In genomic region chr20:43840382-43841070, GRCh38 we compare ENCODE assay signal across 8 cellular contexts.
A peak's percentile ranks its signal among the peaks of the same experiment; 100 is the strongest.
DNase-seq lines count a peak whose midpoint lies in the region; ATAC-seq and FAIRE-seq lines count a peak whose summit lies in the region.

No MANE protein-coding gene starts in this region.

- H3K4me3 ChIP-seq in GM23248, result no peak overlapping the region

- H4K20me1 ChIP-seq in GM23248 (ENCODE audit: insufficient read depth), result no peaks in the 10 kb centered on the region

- H3K36me3 ChIP-seq in GM23248 (ENCODE audit: low read depth), result no peaks in the 10 kb centered on the region

- FAIRE-seq in RCC 7860 (lab: Jason Lieb, UNC), result no peak

- peaks cover 19% of the 10 kb centered on the region for H3F3A ChIP-seq in GM23248 (ENCODE audit: insufficient read depth)

- no peaks in the 10 kb centered on the region for H3K9me2 ChIP-seq in GM23248 (ENCODE audit: insufficient read depth)

- H3K4me2 ChIP-seq in GM23248 (ENCODE audit: unreplicated experiment), result no peak overlapping the region

- WGBS in GM23248 (ENCODE audit: low coverage in 1 of 2, low lambda C conversion rate in 2 of 2, missing lambda C conversion rate in 2 of 2), 2 experiments, result 90 to 92% methylated on average over 8 to 11 of the region's 11 CpGs

- H3K27me3 ChIP-seq in GM23248 (replicated peaks; ENCODE audit: insufficient read depth), result no peaks in the 10 kb centered on the region

- in situ Hi-C loops in GM23248 (cut with MboI), result no loop called here

- H2AFZ ChIP-seq in GM23248, result no peak overlapping the region

- no peak for ATAC-seq in GM21360 (IDR thresholded peaks at IDR 0.05; ENCODE audit: unreplicated experiment)

- no peaks in the 10 kb centered on the region for H3K9me3 ChIP-seq in GM23248 (ENCODE audit: low read depth)

- DNase-seq in NCI-H748 (lab: John Stamatoyannopoulos, UW; ENCODE audit: unreplicated experiment) (peak; percentile 19), NCI-H748 treated with DMSO at 0.1 percent for 48 hours (lab: John Stamatoyannopoulos, UW) (no peak), NAMALWA (ENCODE audit: low spot score) (peak; percentile 72), iPS-NIHi7 (ENCODE audit: extremely low spot score) (peak; percentile 85), RCC 7860 (ENCODE audit: low spot score) (no peak), GM23248 (no peak)
- peak; percentile 30 for DNase-seq in activated CD8-positive, alpha-beta memory T cell treated with anti-CD3 and anti-CD28 coated beads, Interleukin-2, amount 50 U/mL, for 4 hours

- no peak overlapping the region for H3K27ac ChIP-seq in GM23248

- H3K9ac ChIP-seq in GM23248, result no peak overlapping the region

- no peaks in the 10 kb centered on the region for H3K79me2 ChIP-seq in GM23248 (ENCODE audit: insufficient read depth)

- H3K4me1 ChIP-seq in GM23248 (ENCODE audit: insufficient read depth), result peaks cover 19% of the 10 kb centered on the region

Comparison
In these comparisons a context has a peak if more than half of its experiments do, and no peak if none do; other contexts are left out.
1. DNase-seq: peak in NCI-H748 (single experiment), NAMALWA (single experiment), activated CD8-positive, alpha-beta memory T cell treated with anti-CD3 and anti-CD28 coated beads, Interleukin-2, amount 50 U/mL, for 4 hours (single experiment) and iPS-NIHi7 (single experiment); none in NCI-H748 treated with DMSO at 0.1 percent for 48 hours (single experiment), RCC 7860 (single experiment) and GM23248 (single experiment).